ENCODE assay signal across 9 cellular contexts in genomic region chr1:108877858-108878257, GRCh38. TPM values are rescaled to one million over a fixed set of nuclear protein-coding genes. Genes with fewer than 3 reads are reported as not detected.
DNase-seq lines count a peak whose midpoint lies in the region; ATAC-seq, FAIRE-seq and TF ChIP-seq lines count a peak whose summit lies in the region.
"Had no signal": no experiment of that assay in that cellular context is flagged by ENCODE, and none has a peak within 500 bp of the region (broad histone marks: within the 10 kb centered on the region; RNA-seq: fewer than 3 reads in every experiment).

No MANE protein-coding gene starts in this region.

- no peak for TF ChIP-seq RAD21 in HepG2 (CRISPR knock-in tag; IDR thresholded peaks at IDR 0.05)

- no peaks in the 10 kb centered on the region for H3K9me3 ChIP-seq in CD4-positive, CD25-positive, alpha-beta regulatory T cell (ENCODE audit: control insufficient read depth in 2 of 2, low read length in 2 of 2)
- H3K9me3 ChIP-seq in ascending aorta (no peaks in the 10 kb centered on the region), HepG2 (ENCODE audit: low read length) (no peaks in the 10 kb centered on the region), thymus (ENCODE audit: control insufficient read depth) (no peaks in the 10 kb centered on the region)

- peak overlapping the region; percentile 95 to 97 (median 96) for H3K4me3 Mint-ChIP-seq in CD4-positive, CD25-positive, alpha-beta regulatory T cell

- CTCF ChIA-PET in HepG2 (lab: Yijun Ruan, JAX; ENCODE audit: low intra/inter-chr PET ratio, low total read pairs), result no interaction called here

- no peak overlapping the region for H2AFZ ChIP-seq in HepG2 (ENCODE audit: low read length)

- peak; percentile 73 for FAIRE-seq in HepG2 (lab: Jason Lieb, UNC)

- TF ChIP-seq POLR2A in HepG2 (IDR thresholded peaks at IDR 0.05; ENCODE audit: insufficient read depth in 1 of 2, low read depth in 2 of 2, low read length in 2 of 2), result no peak

- no peaks in the 10 kb centered on the region for H4K20me1 ChIP-seq in HepG2 (ENCODE audit: insufficient read depth, low read length)

- peaks cover 16% of the 10 kb centered on the region for H3K27me3 Mint-ChIP-seq in CD4-positive, CD25-positive, alpha-beta regulatory T cell

- H3K36me3 ChIP-seq in CD4-positive, CD25-positive, alpha-beta regulatory T cell (ENCODE audit: control insufficient read depth, insufficient read depth, low read length), result no peaks in the 10 kb centered on the region
- H3K36me3 ChIP-seq in ascending aorta (no peaks in the 10 kb centered on the region), HepG2 (replicated peaks in 1 of 2; ENCODE audit: control insufficient read depth in 1 of 2, insufficient read depth in 2 of 2, low read length in 2 of 2) (0 out of 5 replicates have a peak, but pooled peaks cover 0 to 1% of the 10 kb centered on the region in 2 experiments), thymus (ENCODE audit: control insufficient read depth, insufficient read depth) (no peaks in the 10 kb centered on the region)

- TF ChIP-seq EP300 in HepG2 (IDR thresholded peaks at IDR 0.05; ENCODE audit: low read depth in 2 of 2, low read length in 2 of 2), result no peak
- no peak for TF ChIP-seq EP300 in HepG2 (CRISPR knock-in tag; IDR thresholded peaks at IDR 0.05; ENCODE audit: borderline replicate concordance)

- peak overlapping the region in 1 of 3 donors; percentile 62 for H3K27ac Mint-ChIP-seq in CD4-positive, CD25-positive, alpha-beta regulatory T cell

- no peak for DNase-seq in CD4-positive, CD25-positive, alpha-beta regulatory T cell
- DNase-seq in HT-29 (ENCODE audit: low spot score), result peak; percentile 43
- DNase-seq in ascending aorta (ENCODE audit: low spot score in 2 of 2), result no peak
- DNase-seq in HepG2 (ENCODE audit: low spot score), result no peak
- DNase-seq in HuH-7 (ENCODE audit: low spot score), result no peak
- DNase-seq in activated CD8-positive, alpha-beta memory T cell treated with anti-CD3 and anti-CD28 coated beads, Interleukin-2, amount 50 U/mL, for 4 hours, result no peak
- no peak for DNase-seq in germinal center (ENCODE audit: low spot score)

- in situ Hi-C loops in HepG2 (cut with HindIII; ENCODE audit: extremely low pct_ligation_motif_present, low pct_unique_long_range_greater_than_20kb), result no loop called here

- peaks cover 7% of the 10 kb centered on the region for H3K4me1 ChIP-seq in CD4-positive, CD25-positive, alpha-beta regulatory T cell (ENCODE audit: control insufficient read depth, insufficient read depth, low read length, poor library complexity, severe bottlenecking)
- H3K4me1 ChIP-seq in ascending aorta, result peaks cover 0 to 11% of the 10 kb centered on the region in 2 donors
- H3K4me1 ChIP-seq in HepG2 (ENCODE audit: insufficient read depth, low read length), result peaks cover 19% of the 10 kb centered on the region; the same call in 1 of the 2 replicates
- peaks cover 3% of the 10 kb centered on the region for H3K4me1 ChIP-seq in thymus (ENCODE audit: control insufficient read depth, insufficient read depth, low read length)

- no peaks in the 10 kb centered on the region for H3K36me3 Mint-ChIP-seq in CD4-positive, CD25-positive, alpha-beta regulatory T cell

- no peak overlapping the region for H3K27ac ChIP-seq in CD4-positive, CD25-positive, alpha-beta regulatory T cell (ENCODE audit: insufficient read depth, low read length, poor library complexity, severe bottlenecking)
- peak overlapping the region in 1 of 2 donors; percentile 64 for H3K27ac ChIP-seq in ascending aorta
- H3K27ac ChIP-seq in HepG2 (ENCODE audit: extremely low read length, insufficient read depth, low read length), result no peak overlapping the region
- no peak overlapping the region for H3K27ac ChIP-seq in thymus (ENCODE audit: low read depth)

- ATAC-seq in CD4-positive, CD25-positive, alpha-beta regulatory T cell (ENCODE audit: low read depth in 2 of 2), result no peak
- no peak for ATAC-seq in HepG2

- TSS peak; percentile 63 for BruUV-seq in HepG2 (replicated peaks; lab: Mats Ljungman, UMichigan)

- H3K9ac ChIP-seq in HepG2 (ENCODE audit: insufficient read depth, low read depth, low read length), result peak overlapping the region; percentile 86

- peaks cover 31% of the 10 kb centered on the region for H3K79me2 ChIP-seq in HepG2 (ENCODE audit: insufficient read depth, low read length)

- H3K9me3 Mint-ChIP-seq in CD4-positive, CD25-positive, alpha-beta regulatory T cell, result no peaks in the 10 kb centered on the region

- H3K4me2 ChIP-seq in HepG2 (ENCODE audit: low read depth, low read length), result peak overlapping the region; percentile 83

- intact Hi-C loops in ascending aorta (cut with DNase I) (loop anchor here (1.0 to 2.0 kb wide), 3 partner anchors 49 to 132 kb away; partner anchors contain the start of gene STXBP3), HepG2 (cut with micrococcal nuclease; ENCODE audit: unreplicated experiment) (no loop called here)

- H3K4me1 Mint-ChIP-seq in CD4-positive, CD25-positive, alpha-beta regulatory T cell, result peaks cover 6 to 24% (median 13%) of the 10 kb centered on the region in 4 donors

- peak overlapping the region; percentile 87 for H3K4me3 ChIP-seq in CD4-positive, CD25-positive, alpha-beta regulatory T cell (ENCODE audit: low read depth, low read length)
- H3K4me3 ChIP-seq in ascending aorta (peak overlapping the region; percentile 58 to 87), HepG2 (replicated peaks in 1 of 3; ENCODE audit: insufficient read depth in 1 of 3, low read depth in 2 of 3, low read length in 3 of 3) (peak overlapping the region; percentile 79 to 93 (median 88)), thymus (ENCODE audit: low read length) (peak overlapping the region; percentile 75)

- POLR2A ChIA-PET in HepG2 (lab: Yijun Ruan, JAX), result no interaction called here

- TF ChIP-seq CTCF in ascending aorta (IDR thresholded peaks at IDR 0.05) (no peak), HepG2 (CRISPR knock-in tag; IDR thresholded peaks at IDR 0.05) (no peak)

- peaks cover 2% of the 10 kb centered on the region for H3K27me3 ChIP-seq in CD4-positive, CD25-positive, alpha-beta regulatory T cell (ENCODE audit: control insufficient read depth, insufficient read depth, low read length)
- H3K27me3 ChIP-seq in ascending aorta (no peaks in the 10 kb centered on the region), HepG2 (ENCODE audit: control insufficient read depth in 1 of 2, insufficient read depth in 2 of 2, low read length in 2 of 2) (no peaks in the 10 kb centered on the region), thymus (ENCODE audit: control insufficient read depth, insufficient read depth) (no peaks in the 10 kb centered on the region)

- 0% methylated on average over 8 of the region's 8 CpGs for WGBS in HepG2 (ENCODE audit: low lambda C conversion rate)
- 4% methylated on average over 8 of the region's 8 CpGs for WGBS in thymus

RNA-seq across cellular contexts. Expression of gene GPSM2, which starts 1.1 kb away (rescaled TPM):
- total RNA-seq in CD4-positive, CD25-positive, alpha-beta regulatory T cell, result 4.7 TPM
- polyA plus RNA-seq in CD4-positive, CD25-positive, alpha-beta regulatory T cell, result 1 to 10 TPM; 2.2 to 5.4 (median 2.7) TPM
- 47.5 and 49.7 TPM in 2 replicates for total RNA-seq in HT-29 (2014; rRNA removed; shearing (Covaris generic))
- 45.1 TPM for total RNA-seq in ascending aorta
- 24.8 and 26.4 TPM in 2 replicates for total RNA-seq in HepG2 (2016; rRNA removed; fragmentation: Illumina TruSeq; extraction: Trizol)
- total RNA-seq in HepG2 (2016; cell fraction: cytosol; rRNA removed; fragmentation: Illumina TruSeq; extraction: Trizol; ENCODE audit: low read depth), result 13.7 and 15.4 TPM in 2 replicates
- total RNA-seq in HepG2 (2016; cell fraction: insoluble cytoplasmic fraction; rRNA removed; fragmentation: Illumina TruSeq; extraction: Trizol), result 24.3 and 29.3 TPM in 2 replicates
- total RNA-seq in HepG2 (2016; cell fraction: membrane; rRNA removed; fragmentation: Illumina TruSeq; extraction: Trizol), result 23.4 and 25.5 TPM in 2 replicates
- total RNA-seq in HepG2 (2016; cell fraction: nucleus; rRNA removed; fragmentation: Illumina TruSeq; extraction: Trizol), result 10.7 and 16.0 TPM in 2 replicates
- 6.0 and 7.7 TPM in 2 replicates for polyA plus RNA-seq in HepG2 (2011; rRNA removed)
- polyA plus RNA-seq in HepG2 (2011; cell fraction: cytosol; rRNA removed), result 4.2 and 5.3 TPM in 2 replicates
- polyA plus RNA-seq in HepG2 (2011; cell fraction: nucleus; rRNA removed), result 2.2 and 3.7 TPM in 2 replicates
- 4.7 and 9.4 TPM in 2 replicates for polyA plus RNA-seq in HepG2 (2012)
- polyA plus RNA-seq in HepG2 (2016; cell fraction: cytosol; fragmentation: Illumina TruSeq; extraction: Trizol; ENCODE audit: low read depth), result 6.2 and 7.5 TPM in 2 replicates
- polyA plus RNA-seq in HepG2 (2016; cell fraction: insoluble cytoplasmic fraction; fragmentation: Illumina TruSeq; extraction: Trizol; ENCODE audit: low read depth), result 20.3 and 21.7 TPM in 2 replicates
- polyA plus RNA-seq in HepG2 (2016; cell fraction: membrane; fragmentation: Illumina TruSeq; extraction: Trizol; ENCODE audit: low read depth), result 13.4 and 14.7 TPM in 2 replicates
- 8.5 and 10.3 TPM in 2 replicates for polyA plus RNA-seq in HepG2 (2016; cell fraction: nucleus; fragmentation: Illumina TruSeq; extraction: Trizol; ENCODE audit: insufficient read depth, low read depth)
- 6.8 and 30.4 TPM in 2 replicates for polyA minus RNA-seq in HepG2 (2011; rRNA and poly(A)+ RNA removed; ENCODE audit: low replicate concordance)
- polyA minus RNA-seq in HepG2 (2011; cell fraction: cytosol; rRNA and poly(A)+ RNA removed), result 8.4 and 11.8 TPM in 2 replicates
- 7.2 and 10.9 TPM in 2 replicates for polyA minus RNA-seq in HepG2 (2011; cell fraction: nucleus; rRNA and poly(A)+ RNA removed)
- polyA plus RNA-seq in thymus, result 5.8 TPM

RNA-seq across cellular contexts. Expression of gene AKNAD1, which starts 21.0 kb away (rescaled TPM):
- total RNA-seq in CD4-positive, CD25-positive, alpha-beta regulatory T cell, result not detected
- polyA plus RNA-seq in CD4-positive, CD25-positive, alpha-beta regulatory T cell, result not detected
- 0.64 TPM in 1 of 2 replicates, not detected in the other for total RNA-seq in HT-29 (2014; rRNA removed; shearing (Covaris generic))
- total RNA-seq in ascending aorta, result not detected
- not detected in 2 replicates for total RNA-seq in HepG2 (2016; rRNA removed; fragmentation: Illumina TruSeq; extraction: Trizol)
- not detected in 2 replicates for total RNA-seq in HepG2 (2016; cell fraction: cytosol; rRNA removed; fragmentation: Illumina TruSeq; extraction: Trizol; ENCODE audit: low read depth)
- not detected in 2 replicates for total RNA-seq in HepG2 (2016; cell fraction: insoluble cytoplasmic fraction; rRNA removed; fragmentation: Illumina TruSeq; extraction: Trizol)
- total RNA-seq in HepG2 (2016; cell fraction: membrane; rRNA removed; fragmentation: Illumina TruSeq; extraction: Trizol), result not detected in 2 replicates
- total RNA-seq in HepG2 (2016; cell fraction: nucleus; rRNA removed; fragmentation: Illumina TruSeq; extraction: Trizol), result not detected in 2 replicates
- not detected in 2 replicates for polyA plus RNA-seq in HepG2 (2011; rRNA removed)
- not detected in 2 replicates for polyA plus RNA-seq in HepG2 (2011; cell fraction: cytosol; rRNA removed)
- not detected in 2 replicates for polyA plus RNA-seq in HepG2 (2011; cell fraction: nucleus; rRNA removed)
- polyA plus RNA-seq in HepG2 (2012), result not detected in 2 replicates
- polyA plus RNA-seq in HepG2 (2016; cell fraction: cytosol; fragmentation: Illumina TruSeq; extraction: Trizol; ENCODE audit: low read depth), result not detected in 2 replicates
- polyA plus RNA-seq in HepG2 (2016; cell fraction: insoluble cytoplasmic fraction; fragmentation: Illumina TruSeq; extraction: Trizol; ENCODE audit: low read depth), result not detected in 2 replicates
- not detected in 2 replicates for polyA plus RNA-seq in HepG2 (2016; cell fraction: membrane; fragmentation: Illumina TruSeq; extraction: Trizol; ENCODE audit: low read depth)
- not detected in 2 replicates for polyA plus RNA-seq in HepG2 (2016; cell fraction: nucleus; fragmentation: Illumina TruSeq; extraction: Trizol; ENCODE audit: insufficient read depth, low read depth)
- polyA minus RNA-seq in HepG2 (2011; rRNA and poly(A)+ RNA removed; ENCODE audit: low replicate concordance), result 0.09 TPM in 1 of 2 replicates, not detected in the other
- polyA minus RNA-seq in HepG2 (2011; cell fraction: cytosol; rRNA and poly(A)+ RNA removed), result not detected in 2 replicates
- 1.0 TPM in 1 of 2 replicates, not detected in the other for polyA minus RNA-seq in HepG2 (2011; cell fraction: nucleus; rRNA and poly(A)+ RNA removed)
- polyA plus RNA-seq in thymus, result 0.84 TPM
- total RNA-seq: T-helper 1 cell treated with Interleukin-12 subunit alpha and Interleukin-12 subunit beta and Interleukin-4 antibody, amounts not matched to agents 30 ng/mL and 1 ng/mL, for 36 hours had no signal
